ENCODE assay signal across 8 cellular contexts in genomic region chr16:30649725-30650368, GRCh38. TPM values are rescaled to one million over a fixed set of nuclear protein-coding genes. Genes with fewer than 3 reads are reported as not detected.
DNase-seq lines count a peak whose midpoint lies in the region; TF ChIP-seq lines count a peak whose summit lies in the region.

No MANE protein-coding gene starts in this region.

- no peaks in the 10 kb centered on the region for H3K9me3 ChIP-seq in MG63
- H3K9me3 ChIP-seq in breast epithelium = no peaks in the 10 kb centered on the region
- no peaks in the 10 kb centered on the region for H3K9me3 ChIP-seq in mononuclear cell (ENCODE audit: low read depth, low read length)
- no peaks in the 10 kb centered on the region for H3K9me3 ChIP-seq in uterus

- H3K27ac ChIP-seq in breast epithelium = peak overlapping the region; percentile 91 to 93
- peak overlapping the region; percentile 91 to 95 for H3K27ac ChIP-seq in uterus

- intact Hi-C loops in breast epithelium (cut with DNase I; ENCODE audit: low total_unique reads) = no loop called here
- intact Hi-C loops in uterus (cut with DNase I; ENCODE audit: low total_unique reads) = no loop called here

- DNase-seq in GM06990 (ENCODE audit: extremely low read depth, insufficient read length) = no peak
- no peak for DNase-seq in MG63
- DNase-seq in breast epithelium (ENCODE audit: low spot score in 2 of 2) = peak in 1 of 2 donors; percentile 46
- DNase-seq in uterus = no peak
- no peak for DNase-seq in NCI-H1930 (lab: John Stamatoyannopoulos, UW)
- DNase-seq in SIG-M5 treated with dmso at 0.1 percent for 504 hours (lab: John Stamatoyannopoulos, UW; ENCODE audit: unreplicated experiment) = no peak
- DNase-seq in T1000 (lab: John Stamatoyannopoulos, UW) = no peak

- H3K4me1 ChIP-seq in breast epithelium (no peaks in the 10 kb centered on the region), mononuclear cell (ENCODE audit: insufficient read depth, low read length) (peaks cover 21% of the 10 kb centered on the region), uterus (peaks cover 0 to 7% of the 10 kb centered on the region in 2 donors)

- H3K36me3 ChIP-seq in GM06990 (ENCODE audit: control insufficient read depth, insufficient read depth, low read length) = peaks cover 15% of the 10 kb centered on the region
- H3K36me3 ChIP-seq in MG63 = peaks cover 18% of the 10 kb centered on the region
- no peaks in the 10 kb centered on the region for H3K36me3 ChIP-seq in breast epithelium
- no peaks in the 10 kb centered on the region for H3K36me3 ChIP-seq in uterus

- H3K4me3 ChIP-seq in GM06990 (replicated peaks; ENCODE audit: low read depth, low read length) = peak overlapping the region; percentile 42
- peak overlapping the region; percentile 61 for H3K4me3 ChIP-seq in MG63
- H3K4me3 ChIP-seq in breast epithelium = peak overlapping the region; percentile 74 to 88 (median 84)
- H3K4me3 ChIP-seq in mononuclear cell (ENCODE audit: low read length) = peak overlapping the region; percentile 96
- peak overlapping the region; percentile 47 to 77 for H3K4me3 ChIP-seq in uterus

- TF ChIP-seq POLR2A in breast epithelium (IDR thresholded peaks at IDR 0.05) (no peak), uterus (IDR thresholded peaks at IDR 0.05) (no peak)

- H3K27me3 ChIP-seq in GM06990 (replicated peaks; ENCODE audit: control insufficient read depth, insufficient read depth, low read length) (no peaks in the 10 kb centered on the region), MG63 (no peaks in the 10 kb centered on the region), breast epithelium (no peaks in the 10 kb centered on the region), mononuclear cell (ENCODE audit: insufficient read depth, low read length) (no peaks in the 10 kb centered on the region), uterus (no peaks in the 10 kb centered on the region)

- TF ChIP-seq CTCF in GM06990 (IDR thresholded peaks at IDR 0.05; ENCODE audit: insufficient read depth, low read length, poor library complexity, severe bottlenecking) (no peak), breast epithelium (IDR thresholded peaks at IDR 0.05) (no peak), uterus (IDR thresholded peaks at IDR 0.05) (no peak)

RNA-seq across cellular contexts. Expression of gene PRR14, which starts 0.9 kb away (rescaled TPM):
- total RNA-seq in MG63 (2014; rRNA removed; shearing (Covaris generic); ENCODE audit: low replicate concordance) = 1.7 and 5.3 TPM in 2 replicates
- 10 to 100 TPM; 21.3 to 30.2 (median 26.9) TPM for total RNA-seq in breast epithelium
- total RNA-seq in mononuclear cell = 20.8 TPM
- total RNA-seq in uterus = 10 to 100 TPM in 2 of 4 donors, 1 to 10 TPM in 2; 1.0 to 82.4 (median 10.0) TPM

RNA-seq across cellular contexts. Expression of gene FBRS, which starts 8.4 kb away (rescaled TPM):
- total RNA-seq in MG63 (2014; rRNA removed; shearing (Covaris generic); ENCODE audit: low replicate concordance) = 6.0 and 14.5 TPM in 2 replicates
- 10 to 100 TPM; 13.6 to 25.2 (median 17.7) TPM for total RNA-seq in breast epithelium
- 100 TPM for total RNA-seq in mononuclear cell
- 10 to 100 TPM in 2 of 4 donors, 1 to 10 TPM in 2; 8.5 to 78.4 (median 16.5) TPM for total RNA-seq in uterus

RNA-seq across cellular contexts. Expression of gene ZNF689, which starts 39.7 kb away (rescaled TPM):
- total RNA-seq in MG63 (2014; rRNA removed; shearing (Covaris generic); ENCODE audit: low replicate concordance) = 6.5 and 9.1 TPM in 2 replicates
- total RNA-seq in breast epithelium = 10 to 100 TPM in 2 of 3 donors, 1 to 10 TPM in 1; 7.0 to 15.4 (median 12.8) TPM
- 14.9 TPM for total RNA-seq in mononuclear cell
- 10 to 100 TPM in 1 of 4 donors, 1 to 10 TPM in 3; 3.1 to 11.5 (median 7.0) TPM for total RNA-seq in uterus

RNA-seq across cellular contexts. Expression of gene SRCAP, which starts 49.1 kb away (rescaled TPM):
- total RNA-seq in MG63 (2014; rRNA removed; shearing (Covaris generic); ENCODE audit: low replicate concordance) = 2.6 and 6.9 TPM in 2 replicates
- total RNA-seq in breast epithelium (10 to 100 TPM; 19.0 to 24.9 (median 20.8) TPM), mononuclear cell (16.5 TPM), uterus (10 to 100 TPM in 2 of 4 donors, 1 to 10 TPM in 2; 5.6 to 80.7 (median 26.0) TPM)

Comparison
In these comparisons a context has a peak if more than half of its experiments do, and no peak if none do; other contexts are left out.
1. H3K4me3 ChIP-seq: peak in every context shown above with its lines; median percentile 96 in mononuclear cell; 84 in breast epithelium; 62 in uterus; 61 in MG63; 42 in GM06990.